In the genomic region with DNA sequence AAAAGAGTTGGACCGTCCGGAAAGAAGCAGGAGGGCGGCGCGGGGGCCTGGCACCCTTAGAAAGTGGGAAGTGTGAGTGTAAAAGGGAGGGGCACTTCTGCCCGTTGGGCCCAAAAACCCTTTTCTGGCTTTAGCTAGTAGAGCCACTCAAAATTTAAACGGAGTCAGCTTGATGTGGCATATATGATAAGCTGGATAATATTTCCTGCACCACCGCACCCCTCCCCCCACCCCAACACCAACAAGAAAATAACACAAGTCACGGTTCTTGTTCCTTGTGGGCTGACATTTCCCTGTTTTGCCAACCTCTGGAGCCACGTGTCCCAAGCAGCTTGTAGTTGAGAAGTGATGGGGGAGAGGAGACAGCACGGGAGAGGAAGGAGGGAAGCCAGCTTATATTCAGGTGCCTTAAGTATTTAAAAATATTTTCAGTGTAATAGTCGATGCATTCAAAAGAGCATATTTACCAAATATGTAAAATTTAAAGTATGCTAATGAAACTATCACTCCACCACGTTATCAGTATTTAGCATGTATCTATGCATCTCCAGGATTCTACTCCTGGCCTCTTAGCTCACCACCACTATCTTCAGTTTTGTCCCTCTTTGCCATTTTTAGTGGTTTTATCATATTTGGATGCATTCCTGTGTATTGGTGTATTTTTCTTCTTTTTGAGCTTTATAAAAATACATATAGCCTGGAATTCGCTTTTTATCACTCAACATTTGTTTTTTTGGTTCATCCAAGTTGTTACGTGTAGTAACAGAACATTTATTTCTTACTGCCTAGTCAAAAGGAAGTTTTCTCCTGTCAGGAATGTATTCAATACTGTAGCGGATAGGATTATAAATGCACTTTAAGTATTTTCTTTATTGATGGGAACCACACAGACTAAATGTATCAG, we compare ENCODE assay signal across 7 cellular contexts. TPM values are rescaled to one million over a fixed set of nuclear protein-coding genes. Genes with fewer than 3 reads are reported as not detected.
A peak's percentile ranks its signal among the peaks of the same experiment; 100 is the strongest.
DNase-seq lines count a peak whose midpoint lies in the region; ATAC-seq lines count a peak whose summit lies in the region.

No MANE protein-coding gene starts in this region.

- H3K4me3 ChIP-seq in SJSA1 (peak overlapping the region; percentile 91), ectodermal cell (ENCODE audit: insufficient read depth, low read depth, low read length) (peak overlapping the region; percentile 86), thymus (ENCODE audit: low read length) (peak overlapping the region; percentile 97)

- H3K4me1 ChIP-seq in SJSA1 (replicated peaks) (peaks cover 8% of the 10 kb centered on the region; the same call in 1 of the 2 replicates), ectodermal cell (ENCODE audit: control insufficient read depth, insufficient read depth, low read length) (no peaks in the 10 kb centered on the region), thymus (ENCODE audit: control insufficient read depth, insufficient read depth, low read length) (no peaks in the 10 kb centered on the region)

- peak; percentile 75 for DNase-seq in G401 (ENCODE audit: low spot score)
- peak; percentile 78 to 86 for DNase-seq in Kasumi-1 (lab: John Stamatoyannopoulos, UW)
- DNase-seq in SJSA1 (ENCODE audit: low read depth in 1 of 2, low spot score in 2 of 2) = peak in 1 of 2 experiments; percentile 48
- peak; percentile 85 for DNase-seq in medulla oblongata (ENCODE audit: extremely low spot score)

- H3K27me3 ChIP-seq in SJSA1 (replicated peaks) (no peaks in the 10 kb centered on the region), ectodermal cell (ENCODE audit: control insufficient read depth, insufficient read depth, low read length, poor library complexity, severe bottlenecking) (no peaks in the 10 kb centered on the region), thymus (ENCODE audit: control insufficient read depth, insufficient read depth) (no peaks in the 10 kb centered on the region)

- in situ Hi-C loops in G401 (cut with HindIII; ENCODE audit: low sequenced_read_pairs) = no loop called here

- ATAC-seq in GM21526 (IDR thresholded peaks at IDR 0.05; ENCODE audit: low FRiP score, unreplicated experiment) = peak; percentile 20

- peaks cover 12% of the 10 kb centered on the region for H3K36me3 ChIP-seq in SJSA1
- H3K36me3 ChIP-seq in ectodermal cell (ENCODE audit: control insufficient read depth, insufficient read depth, low read length) = peaks cover 9% of the 10 kb centered on the region
- peaks cover 14% of the 10 kb centered on the region for H3K36me3 ChIP-seq in thymus (ENCODE audit: control insufficient read depth, insufficient read depth)

- H3K27ac ChIP-seq in SJSA1 = peak overlapping the region; percentile 100
- H3K27ac ChIP-seq in ectodermal cell (ENCODE audit: insufficient read depth, low read depth, low read length, poor library complexity, severe bottlenecking) = peak overlapping the region; percentile 53
- peak overlapping the region; percentile 98 for H3K27ac ChIP-seq in thymus (ENCODE audit: low read depth)

- 1 to 25% methylated on average over 12 to 14 of the region's 16 CpGs for WGBS in ectodermal cell, 2 experiments
- WGBS in thymus = 18% methylated on average over 16 of the region's 16 CpGs

- H3K9me3 ChIP-seq in SJSA1 (replicated peaks) (no peaks in the 10 kb centered on the region), ectodermal cell (ENCODE audit: control insufficient read depth, low read length) (no peaks in the 10 kb centered on the region), thymus (ENCODE audit: control insufficient read depth) (no peaks in the 10 kb centered on the region)

RNA-seq across cellular contexts. Expression of a gene that starts 0.8 kb away (rescaled TPM):
- total RNA-seq in G401 (2014; rRNA removed; shearing (Covaris generic)) = 11.6 and 20.6 TPM in 2 replicates
- total RNA-seq in SJSA1 (2014; rRNA removed; shearing (Covaris generic)) = 16.5 and 24.2 TPM in 2 replicates
- 19.3 TPM for polyA plus RNA-seq in ectodermal cell (2013, experiment 1 of 4)
- 19.0 TPM for polyA plus RNA-seq in ectodermal cell (2013, experiment 2 of 4)
- 16.8 TPM for polyA plus RNA-seq in ectodermal cell (2013, experiment 3 of 4)
- 23.7 TPM for polyA plus RNA-seq in ectodermal cell (2013, experiment 4 of 4)
- 54.0 TPM for polyA plus RNA-seq in thymus

RNA-seq across cellular contexts. Expression of a gene that starts 49.9 kb away (rescaled TPM):
- 12.4 and 17.8 TPM in 2 replicates for total RNA-seq in G401 (2014; rRNA removed; shearing (Covaris generic))
- 27.8 and 32.2 TPM in 2 replicates for total RNA-seq in SJSA1 (2014; rRNA removed; shearing (Covaris generic))
- 21.5 TPM for polyA plus RNA-seq in ectodermal cell (2013, experiment 1 of 4)
- 18.4 TPM for polyA plus RNA-seq in ectodermal cell (2013, experiment 2 of 4)
- polyA plus RNA-seq in ectodermal cell (2013, experiment 3 of 4) = 21.5 TPM
- 20.3 TPM for polyA plus RNA-seq in ectodermal cell (2013, experiment 4 of 4)
- 1.4 TPM for polyA plus RNA-seq in thymus
